Comparison of ENCODE assay signal across 20 cellular contexts in the genomic region with DNA sequence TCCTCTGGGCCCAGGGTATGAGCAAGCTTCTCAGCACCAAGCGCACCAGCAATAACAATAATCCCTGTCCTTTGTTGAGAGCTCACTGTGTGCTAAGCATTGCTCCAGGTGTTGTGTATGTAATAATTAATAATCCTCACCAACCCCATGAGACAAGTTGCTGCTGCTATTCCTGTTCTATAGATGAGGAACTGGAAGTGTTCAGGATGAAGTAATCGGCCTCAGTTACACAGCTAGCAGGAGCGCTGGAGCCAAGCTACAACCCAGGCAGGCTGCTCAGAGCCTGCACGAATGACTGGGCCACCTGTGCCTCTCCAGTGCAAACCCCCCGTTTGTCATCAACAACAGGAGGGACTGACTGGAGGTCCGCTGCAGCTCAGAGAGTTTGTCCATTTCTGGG.
"Had no signal": no experiment of that assay in that cellular context is flagged by ENCODE, and none has a peak within 500 bp of the region (broad histone marks: within the 10 kb centered on the region; RNA-seq: fewer than 3 reads in every experiment).

No MANE protein-coding gene starts in this region.

- H3K4me3 ChIP-seq: cardiac muscle cell, gastroesophageal sphincter, ovary, stomach, tibial nerve had no signal

- H3K4me1 ChIP-seq: gastroesophageal sphincter, stomach, tibial nerve had no signal

- H3K27me3 ChIP-seq: cardiac muscle cell, ovary, tibial nerve had no signal

- H3K36me3 ChIP-seq: cardiac muscle cell, gastroesophageal sphincter, ovary, stomach, tibial nerve had no signal

- H3K4me3 Mint-ChIP-seq: activated CD8-positive, alpha-beta T cell treated with anti-CD3 and anti-CD28 coated beads for 36 hours; nephron progenitor cell had no signal

- H3K27ac Mint-ChIP-seq: activated CD8-positive, alpha-beta T cell treated with anti-CD3 and anti-CD28 coated beads for 36 hours; nephron progenitor cell had no signal

- DNase-seq: activated CD4-positive, alpha-beta T cell treated with anti-CD3 and anti-CD28 coated beads for 4 hours; activated CD8-positive, alpha-beta memory T cell treated with anti-CD3 and anti-CD28 coated beads, Interleukin-2, amount 50 U/mL, for 4 hours; activated CD8-positive, alpha-beta T cell treated with anti-CD3 and anti-CD28 coated beads for 36 hours; activated naive CD4-positive, alpha-beta T cell treated with Interleukin-2 at 50 U/mL for 16 hours; effector CD8-positive, alpha-beta T cell; kidney; mesendoderm; nephron progenitor cell; ovary; retina; stimulated activated CD4-positive, alpha-beta T cell treated with anti-CD3 and anti-CD28 coated beads, Interleukin-15, amount 100 ng/mL, for 24 hours; stimulated activated CD4-positive, alpha-beta T cell treated with anti-CD3 and anti-CD28 coated beads, Interleukin-4, amount 100 ng/mL, for 24 hours; stomach; T-helper 9 cell had no signal

- H3K9me3 Mint-ChIP-seq: activated CD8-positive, alpha-beta T cell treated with anti-CD3 and anti-CD28 coated beads for 36 hours; nephron progenitor cell had no signal

- H3K27ac ChIP-seq: cardiac muscle cell, epithelial cell of prostate, gastroesophageal sphincter, ovary, stomach, tibial nerve had no signal

- ATAC-seq: activated CD8-positive, alpha-beta T cell treated with anti-CD3 and anti-CD28 coated beads for 36 hours; gastroesophageal sphincter had no signal

- FAIRE-seq: astrocyte, colon, kidney had no signal

- H3K9me3 ChIP-seq: gastroesophageal sphincter, ovary, stomach, tibial nerve had no signal
